14 cellular contexts compared by ENCODE assay signal in the genomic region with DNA sequence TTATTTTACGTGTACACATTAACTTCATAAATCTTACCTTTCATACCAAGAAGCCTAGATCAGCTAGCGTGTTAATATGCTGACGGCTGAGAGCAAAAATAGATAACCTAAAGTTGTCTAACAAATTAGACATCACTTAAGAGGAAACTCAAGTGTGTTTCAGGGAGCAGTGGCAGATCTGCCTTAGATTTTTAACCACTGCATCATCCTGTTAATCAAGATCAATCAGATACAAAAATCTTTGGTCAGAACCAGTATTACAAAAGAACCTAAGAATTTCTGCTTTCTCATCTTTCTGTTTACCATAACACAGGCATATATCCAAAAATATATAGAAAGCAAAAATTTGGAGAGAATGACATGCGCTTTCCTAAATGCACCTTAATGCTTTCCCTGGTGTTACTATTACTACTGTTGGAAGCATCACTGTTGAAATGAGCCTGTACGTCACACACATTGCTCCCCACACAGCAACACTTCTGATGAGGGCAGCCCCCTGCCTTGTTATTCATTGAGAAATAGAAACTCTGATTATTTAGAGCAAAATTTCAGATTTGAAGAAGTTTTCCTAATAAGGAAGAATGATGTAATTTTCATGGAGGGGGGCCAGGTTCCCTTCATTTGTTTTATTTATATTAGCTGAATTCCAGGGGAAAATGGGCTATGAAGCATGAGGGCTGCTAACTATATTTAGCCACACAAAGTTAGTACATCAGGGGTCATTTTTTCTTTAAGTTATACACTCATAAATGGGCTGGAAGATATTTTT.
DNase-seq lines count a peak whose midpoint lies in the region; ATAC-seq and TF ChIP-seq lines count a peak whose summit lies in the region.
"Had no signal": no experiment of that assay in that cellular context is flagged by ENCODE, and none has a peak within 500 bp of the region (broad histone marks: within the 10 kb centered on the region; RNA-seq: fewer than 3 reads in every experiment).

No MANE protein-coding gene starts in this region.

- intact Hi-C loops in naive thymus-derived CD4-positive, alpha-beta T cell (cut with micrococcal nuclease), result no loop called here
- intact Hi-C loops in transverse colon (cut with DNase I; ENCODE audit: low total_unique reads), result no loop called here

- H3K4me1 ChIP-seq in SJSA1 (replicated peaks), result peaks cover 59% of the 10 kb centered on the region
- H3K4me1 ChIP-seq in endocrine pancreas (ENCODE audit: control insufficient read depth, insufficient read depth, low read length), result peaks cover 22% of the 10 kb centered on the region
- H3K4me1 ChIP-seq in naive thymus-derived CD4-positive, alpha-beta T cell (ENCODE audit: control insufficient read depth in 2 of 2, insufficient read depth in 2 of 2, low read length in 2 of 2), result no peaks in the 10 kb centered on the region
- H3K4me1 ChIP-seq in transverse colon, result peaks cover 0 to 53% (median 11%) of the 10 kb centered on the region in 4 donors

- TF ChIP-seq POLR2A in transverse colon (IDR thresholded peaks at IDR 0.05), result no peak

- no peaks in the 10 kb centered on the region for H3K9me3 ChIP-seq in SJSA1 (replicated peaks)
- H3K9me3 ChIP-seq in endocrine pancreas (ENCODE audit: control insufficient read depth, low read length), result no peaks in the 10 kb centered on the region
- H3K9me3 ChIP-seq in naive thymus-derived CD4-positive, alpha-beta T cell (ENCODE audit: control insufficient read depth in 2 of 3, low read length in 3 of 3), result no peaks in the 10 kb centered on the region
- no peaks in the 10 kb centered on the region for H3K9me3 ChIP-seq in transverse colon

- H3K27me3 Mint-ChIP-seq in naive thymus-derived CD4-positive, alpha-beta T cell, result peaks cover 0 to 14% (median 7%) of the 10 kb centered on the region in 5 donors

- no peaks in the 10 kb centered on the region for H3K27me3 ChIP-seq in SJSA1 (replicated peaks)
- H3K27me3 ChIP-seq in endocrine pancreas (ENCODE audit: control insufficient read depth, insufficient read depth, low read length), result no peaks in the 10 kb centered on the region
- H3K27me3 ChIP-seq in naive thymus-derived CD4-positive, alpha-beta T cell (ENCODE audit: control insufficient read depth in 2 of 2, insufficient read depth in 2 of 2, low read length in 2 of 2), result no peaks in the 10 kb centered on the region
- no peaks in the 10 kb centered on the region for H3K27me3 ChIP-seq in transverse colon

- H3K4me3 ChIP-seq in SJSA1 (no peak overlapping the region), endocrine pancreas (ENCODE audit: control insufficient read depth, insufficient read depth, low read length) (peak overlapping the region; percentile 53), transverse colon (no peak overlapping the region)
- no peak overlapping the region for H3K4me3 ChIP-seq in naive thymus-derived CD4-positive, alpha-beta T cell (ENCODE audit: low read length)

- H3K36me3 Mint-ChIP-seq in naive thymus-derived CD4-positive, alpha-beta T cell, result peaks cover 0 to 17% (median 4%) of the 10 kb centered on the region in 5 donors
- H3K36me3 Mint-ChIP-seq in activated naive CD4-positive, alpha-beta T cell treated with anti-CD3 and anti-CD28 coated beads, Interleukin-2, amount 50 U/mL, for 72 hours, result peaks cover 0 to 23% of the 10 kb centered on the region in 2 donors

- peaks cover 0 to 7% (median 0%) of the 10 kb centered on the region in 11 donors for H3K9me3 Mint-ChIP-seq in naive thymus-derived CD4-positive, alpha-beta T cell
- H3K9me3 Mint-ChIP-seq in activated naive CD4-positive, alpha-beta T cell treated with anti-CD3 and anti-CD28 coated beads, Interleukin-2, amount 50 U/mL, for 72 hours, result no peaks in the 10 kb centered on the region

- no peak overlapping the region for H3K4me3 Mint-ChIP-seq in naive thymus-derived CD4-positive, alpha-beta T cell
- H3K4me3 Mint-ChIP-seq: IgD-negative memory B cell had no signal

- DNase-seq in SJSA1 (ENCODE audit: low read depth in 1 of 2, low spot score in 2 of 2), result peak; percentile 45 to 86
- DNase-seq in naive thymus-derived CD4-positive, alpha-beta T cell, result no peak
- no peak for DNase-seq in transverse colon
- DNase-seq in GOT3 (lab: John Stamatoyannopoulos, UW), result no peak
- no peak for DNase-seq in stimulated activated CD8-positive, alpha-beta memory T cell treated with anti-CD3 and anti-CD28 coated beads, Interleukin-4, amount 100 ng/mL, for 48 hours
- no peak for DNase-seq in activated naive CD4-positive, alpha-beta T cell treated with anti-CD3 and anti-CD28 coated beads, Interleukin-2, amount 50 U/mL, for 72 hours (ENCODE audit: low spot score in 2 of 2)
- DNase-seq: activated naive CD4-positive, alpha-beta T cell treated with anti-CD3 and anti-CD28 coated beads, Interleukin-2, amount 50 U/mL, for 16 hours; COR-L47; effector CD4-positive, alpha-beta T cell; mesendoderm; NCI-H1417 treated with DMSO at 0.1 percent for 48 hours; SHP77 had no signal

- no peak for TF ChIP-seq CTCF in transverse colon (IDR thresholded peaks at IDR 0.05)

- peak overlapping the region; percentile 78 for H3K27ac ChIP-seq in SJSA1
- no peak overlapping the region for H3K27ac ChIP-seq in naive thymus-derived CD4-positive, alpha-beta T cell (ENCODE audit: low read depth, low read length)
- peak overlapping the region; percentile 72 to 84 (median 76) for H3K27ac ChIP-seq in transverse colon

- in situ Hi-C loops in transverse colon (cut with MboI; ENCODE audit: low pct_ligation_motif_present in 1 of 4, low pct_unique_long_range_greater_than_20kb in 1 of 4, low sequenced_read_pairs in 3 of 4), result no loop called here

- 72 to 84% methylated on average over 5 of the region's 5 CpGs for WGBS in transverse colon (ENCODE audit: low coverage in 1 of 2), 2 donors

- TF ChIP-seq EP300 in transverse colon (IDR thresholded peaks at IDR 0.05; ENCODE audit: low read depth), result no peak

- peak; percentile 54 for ATAC-seq in naive thymus-derived CD4-positive, alpha-beta T cell
- ATAC-seq in activated naive CD4-positive, alpha-beta T cell treated with anti-CD3 and anti-CD28 coated beads, Interleukin-2, amount 50 U/mL, for 72 hours, result no peak

- peaks cover 62% of the 10 kb centered on the region for H3K36me3 ChIP-seq in SJSA1
- no peaks in the 10 kb centered on the region for H3K36me3 ChIP-seq in endocrine pancreas (ENCODE audit: control insufficient read depth, insufficient read depth, low read length)
- no peaks in the 10 kb centered on the region for H3K36me3 ChIP-seq in naive thymus-derived CD4-positive, alpha-beta T cell (ENCODE audit: control insufficient read depth in 2 of 3, insufficient read depth in 3 of 3, low read length in 3 of 3)
- no peaks in the 10 kb centered on the region for H3K36me3 ChIP-seq in transverse colon

- POLR2A ChIA-PET in naive thymus-derived CD4-positive, alpha-beta T cell (lab: Charles Lee), result no interaction called here

- CTCF ChIA-PET in naive thymus-derived CD4-positive, alpha-beta T cell (lab: Charles Lee), result no interaction called here

- H3K9ac ChIP-seq in endocrine pancreas (ENCODE audit: control insufficient read depth, insufficient read depth, low read length), result no peak overlapping the region

- peaks cover 0 to 39% (median 8%) of the 10 kb centered on the region in 7 donors for H3K4me1 Mint-ChIP-seq in naive thymus-derived CD4-positive, alpha-beta T cell

- no peak overlapping the region for H3K27ac Mint-ChIP-seq in naive thymus-derived CD4-positive, alpha-beta T cell
- no peak overlapping the region for H3K27ac Mint-ChIP-seq in activated naive CD4-positive, alpha-beta T cell treated with anti-CD3 and anti-CD28 coated beads, Interleukin-2, amount 50 U/mL, for 72 hours
- H3K27ac Mint-ChIP-seq: IgD-negative memory B cell had no signal

Comparison
In these comparisons a context has a peak if more than half of its experiments do, and no peak if none do; other contexts are left out.
1. DNase-seq: peak in SJSA1 (2 of 2); none in naive thymus-derived CD4-positive, alpha-beta T cell (0 of 9), transverse colon (single experiment), GOT3 (single experiment), stimulated activated CD8-positive, alpha-beta memory T cell treated with anti-CD3 and anti-CD28 coated beads, Interleukin-4, amount 100 ng/mL, for 48 hours (single experiment) and activated naive CD4-positive, alpha-beta T cell treated with anti-CD3 and anti-CD28 coated beads, Interleukin-2, amount 50 U/mL, for 72 hours (0 of 2).